ENCODE assay signal across 10 cellular contexts in the genomic region with DNA sequence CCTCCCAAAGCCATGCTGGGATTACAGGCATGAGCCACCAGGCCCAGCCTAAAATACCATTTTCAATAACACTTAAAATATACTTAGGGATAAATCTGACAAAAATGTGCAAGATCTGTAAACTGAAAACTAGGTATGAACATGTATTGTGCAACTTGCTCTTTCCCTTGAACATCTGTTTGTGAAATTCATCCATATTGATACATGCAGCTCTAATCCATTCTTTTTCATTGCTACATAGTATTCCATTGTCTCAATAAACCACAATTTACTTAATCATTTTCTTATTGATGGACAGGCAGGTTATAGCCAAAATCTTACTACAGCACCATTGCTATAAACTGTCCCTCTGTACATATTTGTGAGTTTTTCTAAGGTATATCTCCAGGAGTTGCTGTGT. TPM values are rescaled to one million over a fixed set of nuclear protein-coding genes. Genes with fewer than 3 reads are reported as not detected.
"Had no signal": no experiment of that assay in that cellular context is flagged by ENCODE, and none has a peak within 500 bp of the region (broad histone marks: within the 10 kb centered on the region; RNA-seq: fewer than 3 reads in every experiment).

No MANE protein-coding gene starts in this region.

- DNase-seq: GM23248, GOT3, H7, KG1 had no signal

- H3K9me3 ChIP-seq: HAP-1 had no signal

- ATAC-seq: HCT116 had no signal

- H3K4me1 ChIP-seq: HAP-1 had no signal

- H3K9ac ChIP-seq: GM23248 had no signal

- H2AFZ ChIP-seq: GM23248 had no signal

- H3K27ac ChIP-seq: GM23248, HL-60 had no signal

- H3K4me3 ChIP-seq: GM23248, HAP-1 had no signal

- H3K36me3 ChIP-seq: HAP-1 had no signal

RNA-seq across cellular contexts. Expression of a gene that starts 4.7 kb away (rescaled TPM):
- total RNA-seq: GM23248, H4, H7, HT1080 had no signal
- polyA plus RNA-seq: GM23248, IgD-negative memory B cell had no signal
